ENCODE assay signal across 22 cellular contexts in genomic region chr4:72984351-72984750, GRCh38.
DNase-seq lines count a peak whose midpoint lies in the region; ATAC-seq, FAIRE-seq and TF ChIP-seq lines count a peak whose summit lies in the region.
"Had no signal": no experiment of that assay in that cellular context is flagged by ENCODE, and none has a peak within 500 bp of the region (broad histone marks: within the 10 kb centered on the region; RNA-seq: fewer than 3 reads in every experiment).

No MANE protein-coding gene starts in this region.

- no peaks in the 10 kb centered on the region for H3K9me3 Mint-ChIP-seq in activated CD8-positive, alpha-beta T cell treated with anti-CD3 and anti-CD28 coated beads for 36 hours
- H3K9me3 Mint-ChIP-seq in activated CD8-positive, alpha-beta T cell treated with anti-CD3 and anti-CD28 coated beads, Interleukin-2, amount 10 ng/mL, durations not matched to agents 7 days and 5 days (ENCODE audit: insufficient read depth), result no peaks in the 10 kb centered on the region
- H3K9me3 Mint-ChIP-seq: IgD-negative memory B cell had no signal

- no peaks in the 10 kb centered on the region for H3K27me3 Mint-ChIP-seq in activated CD8-positive, alpha-beta T cell treated with anti-CD3 and anti-CD28 coated beads for 36 hours
- no peaks in the 10 kb centered on the region for H3K27me3 Mint-ChIP-seq in activated CD8-positive, alpha-beta T cell treated with anti-CD3 and anti-CD28 coated beads, Interleukin-2, amount 10 ng/mL, durations not matched to agents 7 days and 5 days (ENCODE audit: low read depth)
- H3K27me3 Mint-ChIP-seq: B cell, IgD-negative memory B cell had no signal

- peaks cover 5% of the 10 kb centered on the region for H3K4me1 Mint-ChIP-seq in activated CD8-positive, alpha-beta T cell treated with anti-CD3 and anti-CD28 coated beads for 36 hours (ENCODE audit: low read depth)
- no peaks in the 10 kb centered on the region for H3K4me1 Mint-ChIP-seq in activated CD8-positive, alpha-beta T cell treated with anti-CD3 and anti-CD28 coated beads, Interleukin-2, amount 10 ng/mL, durations not matched to agents 7 days and 5 days (ENCODE audit: low read depth)
- H3K4me1 Mint-ChIP-seq: B cell, CD14-positive monocyte, IgD-negative memory B cell had no signal

- POLR2A ChIA-PET in activated CD8-positive, alpha-beta T cell treated with anti-CD3 and anti-CD28 coated beads for 36 hours (lab: Charles Lee), result no interaction called here
- POLR2A ChIA-PET in activated CD8-positive, alpha-beta T cell treated with anti-CD3 and anti-CD28 coated beads, Interleukin-2, amount 10 ng/mL, durations not matched to agents 7 days and 5 days (lab: Charles Lee), result no interaction called here

- H3K4me3 ChIP-seq in bronchial epithelial cell (ENCODE audit: low read depth, low read length), result no peak overlapping the region
- H3K4me3 ChIP-seq: A549 had no signal

- ATAC-seq in activated CD8-positive, alpha-beta T cell treated with anti-CD3 and anti-CD28 coated beads for 36 hours, result peak; percentile 45
- no peak for ATAC-seq in activated CD8-positive, alpha-beta T cell treated with anti-CD3 and anti-CD28 coated beads, Interleukin-2, amount 10 ng/mL, durations not matched to agents 7 days and 5 days
- ATAC-seq in HG02870 (IDR thresholded peaks at IDR 0.05; ENCODE audit: unreplicated experiment), result peak; percentile 73
- ATAC-seq: A549 had no signal

- FAIRE-seq in bronchial epithelial cell (lab: Jason Lieb, UNC), result peak; percentile 28
- FAIRE-seq: A549, H54 had no signal

- no peaks in the 10 kb centered on the region for H3K36me3 Mint-ChIP-seq in activated CD8-positive, alpha-beta T cell treated with anti-CD3 and anti-CD28 coated beads for 36 hours (ENCODE audit: low read depth)
- H3K36me3 Mint-ChIP-seq in activated CD8-positive, alpha-beta T cell treated with anti-CD3 and anti-CD28 coated beads, Interleukin-2, amount 10 ng/mL, durations not matched to agents 7 days and 5 days (ENCODE audit: low read depth), result no peaks in the 10 kb centered on the region
- H3K36me3 Mint-ChIP-seq: CD14-positive monocyte, IgD-negative memory B cell had no signal

- no peaks in the 10 kb centered on the region for H3K27me3 ChIP-seq in bronchial epithelial cell (ENCODE audit: control insufficient read depth, insufficient read depth, low read length)

- intact Hi-C loops in activated CD8-positive, alpha-beta T cell treated with anti-CD3 and anti-CD28 coated beads for 36 hours (cut with micrococcal nuclease), result no loop called here

- no peak overlapping the region for H3K27ac Mint-ChIP-seq in activated CD8-positive, alpha-beta T cell treated with anti-CD3 and anti-CD28 coated beads for 36 hours
- H3K27ac Mint-ChIP-seq in activated CD8-positive, alpha-beta T cell treated with anti-CD3 and anti-CD28 coated beads, Interleukin-2, amount 10 ng/mL, durations not matched to agents 7 days and 5 days, result no peak overlapping the region
- H3K27ac Mint-ChIP-seq: B cell, CD14-positive monocyte had no signal

- CTCF ChIA-PET in activated CD8-positive, alpha-beta T cell treated with anti-CD3 and anti-CD28 coated beads for 36 hours (lab: Charles Lee), result interaction anchor here (1.0 kb wide), 1 partner anchor 11 kb away, joined by 3 read pairs; no protein-coding TSS in a partner anchor
- CTCF ChIA-PET in activated CD8-positive, alpha-beta T cell treated with anti-CD3 and anti-CD28 coated beads, Interleukin-2, amount 10 ng/mL, durations not matched to agents 7 days and 5 days (lab: Charles Lee), result interaction anchor here (1.3 kb wide), 1 partner anchor 10 kb away, joined by 3 read pairs; no protein-coding TSS in a partner anchor

- peak; percentile 17 for DNase-seq in activated CD8-positive, alpha-beta T cell treated with anti-CD3 and anti-CD28 coated beads for 36 hours
- DNase-seq in activated CD8-positive, alpha-beta T cell treated with anti-CD3 and anti-CD28 coated beads, Interleukin-2, amount 10 ng/mL, durations not matched to agents 7 days and 5 days, result no peak
- peak; percentile 4 for DNase-seq in stimulated activated CD4-positive, alpha-beta T cell treated with anti-CD3 and anti-CD28 coated beads, Interleukin-1b, Interleukin-23, amount 100 ng/mL, for 48 hours
- DNase-seq in stimulated activated CD4-positive, alpha-beta T cell treated with anti-CD3 and anti-CD28 coated beads, Interleukin-12 subunit alpha, Interleukin-12 subunit beta, amount 100 ng/mL, for 4 hours, result no peak
- DNase-seq in bronchial epithelial cell (ENCODE audit: low read depth) (no peak), islet precursor cell (no peak)
- DNase-seq: DMS53; GDM1; MV-4-11; NCI-H1105 treated with DMSO at 0.1 percent for 48 hours; NCI-H2029 treated with DMSO at 0.1 percent for 48 hours; NCI-H226; NCI-H510A treated with DMSO at 0.1 percent for 48 hours; NCI-H748 treated with DMSO at 0.1 percent for 48 hours; NK-92 treated with Interleukin-12 subunit alpha and Interleukin-12 subunit beta, amount 100 ng/mL, for 24 hours; SIG-M5 had no signal

- no peak for TF ChIP-seq CTCF in activated CD8-positive, alpha-beta T cell treated with anti-CD3 and anti-CD28 coated beads for 36 hours (IDR thresholded peaks at IDR 0.05)
- no peak for TF ChIP-seq CTCF in bronchial epithelial cell (IDR thresholded peaks at IDR 0.05; ENCODE audit: insufficient read depth, low read length, severe bottlenecking)

- no peaks in the 10 kb centered on the region for H3K36me3 ChIP-seq in bronchial epithelial cell (ENCODE audit: control insufficient read depth, insufficient read depth, low read length)

- H3K4me3 Mint-ChIP-seq in activated CD8-positive, alpha-beta T cell treated with anti-CD3 and anti-CD28 coated beads for 36 hours, result no peak overlapping the region
- H3K4me3 Mint-ChIP-seq in activated CD8-positive, alpha-beta T cell treated with anti-CD3 and anti-CD28 coated beads, Interleukin-2, amount 10 ng/mL, durations not matched to agents 7 days and 5 days, result no peak overlapping the region
- H3K4me3 Mint-ChIP-seq: B cell, CD14-positive monocyte, IgD-negative memory B cell had no signal

Comparison
In these comparisons a context has a peak if more than half of its experiments do, and no peak if none do; other contexts are left out.
1. DNase-seq: peak in activated CD8-positive, alpha-beta T cell treated with anti-CD3 and anti-CD28 coated beads for 36 hours (single experiment) and stimulated activated CD4-positive, alpha-beta T cell treated with anti-CD3 and anti-CD28 coated beads, Interleukin-1b, Interleukin-23, amount 100 ng/mL, for 48 hours (single experiment); none in activated CD8-positive, alpha-beta T cell treated with anti-CD3 and anti-CD28 coated beads, Interleukin-2, amount 10 ng/mL, durations not matched to agents 7 days and 5 days (single experiment), stimulated activated CD4-positive, alpha-beta T cell treated with anti-CD3 and anti-CD28 coated beads, Interleukin-12 subunit alpha, Interleukin-12 subunit beta, amount 100 ng/mL, for 4 hours (single experiment), bronchial epithelial cell (single experiment) and islet precursor cell (single experiment).